Comparison of ENCODE assay signal across 10 cellular contexts in genomic region chr11:46676436-46677158, GRCh38. TPM values are rescaled to one million over a fixed set of nuclear protein-coding genes. Genes with fewer than 3 reads are reported as not detected.
DNase-seq lines count a peak whose midpoint lies in the region; ATAC-seq and TF ChIP-seq lines count a peak whose summit lies in the region.
"Had no signal": no experiment of that assay in that cellular context is flagged by ENCODE, and none has a peak within 500 bp of the region (broad histone marks: within the 10 kb centered on the region; RNA-seq: fewer than 3 reads in every experiment).

No MANE protein-coding gene starts in this region.

- H3K4me1 ChIP-seq in right cardiac atrium (ENCODE audit: control insufficient read depth, insufficient read depth, low read length) (peaks cover 17% of the 10 kb centered on the region), stomach (peaks cover 22 to 62% (median 41%) of the 10 kb centered on the region in 4 donors), colonic mucosa (peaks cover 22% of the 10 kb centered on the region)

- intact Hi-C loops in right cardiac atrium (cut with DNase I) (no loop called here), stomach (cut with DNase I; ENCODE audit: low total_unique reads) (no loop called here), colonic mucosa (cut with DNase I) (no loop called here)

- H3K9me3 ChIP-seq in right cardiac atrium (ENCODE audit: control insufficient read depth, low read length) (no peaks in the 10 kb centered on the region), stomach (no peaks in the 10 kb centered on the region), colonic mucosa (no peaks in the 10 kb centered on the region)
- H3K9me3 ChIP-seq: A549 had no signal

- H3K27ac Mint-ChIP-seq in WTC11, result peak overlapping the region; percentile 34

- H3K27ac ChIP-seq in right cardiac atrium (ENCODE audit: low read length), result peak overlapping the region; percentile 29
- peak overlapping the region; percentile 80 to 91 (median 84) for H3K27ac ChIP-seq in stomach
- H3K27ac ChIP-seq in colonic mucosa, result no peak overlapping the region

- H3K4me3 ChIP-seq in right cardiac atrium (ENCODE audit: low read length) (no peak overlapping the region), stomach (no peak overlapping the region), colonic mucosa (no peak overlapping the region)
- H3K4me3 ChIP-seq: A549 had no signal

- H3K9ac ChIP-seq in colonic mucosa (ENCODE audit: low read depth in 2 of 2, low read length in 2 of 2), result no peak overlapping the region

- no peaks in the 10 kb centered on the region for H3K9me3 Mint-ChIP-seq in WTC11

- no peak for TF ChIP-seq CTCF in WTC11 (IDR thresholded peaks at IDR 0.05)
- no peak for TF ChIP-seq CTCF in stomach (IDR thresholded peaks at IDR 0.05)
- TF ChIP-seq CTCF in colonic mucosa (IDR thresholded peaks at IDR 0.05), result no peak

- H3K27me3 Mint-ChIP-seq in WTC11 (ENCODE audit: low read depth), result no peaks in the 10 kb centered on the region

- H3K27me3 ChIP-seq in right cardiac atrium (ENCODE audit: control insufficient read depth, insufficient read depth) (no peaks in the 10 kb centered on the region), stomach (no peaks in the 10 kb centered on the region), colonic mucosa (no peaks in the 10 kb centered on the region)

- CTCF ChIA-PET in WTC11 (lab: Charles Lee), result no interaction called here

- TF ChIP-seq EP300 in stomach (IDR thresholded peaks at IDR 0.05), result no peak

- H3K36me3 ChIP-seq in stomach (peaks cover 58 to 81% (median 79%) of the 10 kb centered on the region in 4 donors), colonic mucosa (peaks cover 22% of the 10 kb centered on the region)

- H3K4me3 Mint-ChIP-seq in WTC11, result no peak overlapping the region

- peak; percentile 14 for DNase-seq in NCI-H82 (lab: John Stamatoyannopoulos, UW)
- DNase-seq in NCI-H82 treated with DMSO at 0.1 percent for 48 hours (lab: John Stamatoyannopoulos, UW; ENCODE audit: unreplicated experiment), result no peak
- DNase-seq in WTC11 (ENCODE audit: low spot score), result no peak
- peak in 2 of 3 donors; percentile 72 to 73 for DNase-seq in right cardiac atrium
- no peak for DNase-seq in stomach
- no peak for DNase-seq in epidermal melanocyte (ENCODE audit: insufficient read length, low spot score)
- DNase-seq in NCI-H510A treated with DMSO at 0.1 percent for 48 hours (lab: John Stamatoyannopoulos, UW), result no peak
- no peak for DNase-seq in colonic mucosa

- H3K4me1 Mint-ChIP-seq in WTC11, result peaks cover 28% of the 10 kb centered on the region

- ATAC-seq in WTC11, result no peak
- no peak for ATAC-seq in right cardiac atrium
- ATAC-seq: A549, esophagus mucosa had no signal

- H3K36me3 Mint-ChIP-seq in WTC11, result peaks cover 20% of the 10 kb centered on the region

- 64% methylated on average over 15 of the region's 15 CpGs for WGBS in right cardiac atrium
- WGBS in stomach, 5 donors, result 75 to 83% (median 79%) methylated on average over 15 of the region's 15 CpGs

- POLR2A ChIA-PET in WTC11 (lab: Charles Lee), result no interaction called here

- no peak for TF ChIP-seq POLR2A in stomach (IDR thresholded peaks at IDR 0.05)

TF ChIP-seq in WTC11, 78 proteins besides CTCF, POLR2A, EP300 and RAD21:
- TF ChIP-seq JAZF1 (CRISPR knock-in tag; IDR thresholded peaks at IDR 0.05) (no peak), ZBTB43 (CRISPR knock-in tag; IDR thresholded peaks at IDR 0.05) (no peak), KAT7 (CRISPR knock-in tag; IDR thresholded peaks at IDR 0.05; ENCODE audit: borderline replicate concordance) (no peak), SMAD4 (CRISPR knock-in tag; IDR thresholded peaks at IDR 0.05) (no peak), MYBL2 (CRISPR knock-in tag; IDR thresholded peaks at IDR 0.05) (no peak), NR1H2 (CRISPR knock-in tag; IDR thresholded peaks at IDR 0.05) (no peak), ATF1 (CRISPR knock-in tag; IDR thresholded peaks at IDR 0.05) (no peak)

RNA-seq across cellular contexts. Expression of gene ARHGAP1, which starts 23.8 kb away (rescaled TPM):
- total RNA-seq in WTC11 (2021) (45.1 to 53.0 TPM (median 45.9 TPM) in 3 replicates), right cardiac atrium (100 to 1,000 TPM; 101 to 112 (median 106) TPM), stomach (10 to 100 TPM; 21.1 to 82.9 (median 35.6) TPM), colonic mucosa (10 to 100 TPM; 68.3 to 81.7 TPM)
- polyA plus RNA-seq in right cardiac atrium (53.4 TPM), stomach (10 to 100 TPM; 21.2 to 29.3 (median 28.0) TPM)

RNA-seq across cellular contexts. Expression of gene ZNF408, which starts 24.2 kb away (rescaled TPM):
- 13.3 to 16.0 TPM (median 15.2 TPM) in 3 replicates for total RNA-seq in WTC11 (2021)
- total RNA-seq in right cardiac atrium, result 1 to 10 TPM; 5.8 to 8.8 (median 7.5) TPM
- 5.9 TPM for polyA plus RNA-seq in right cardiac atrium
- total RNA-seq in stomach, result 10 to 100 TPM in 2 of 5 donors, 1 to 10 TPM in 3; 5.5 to 14.6 (median 6.5) TPM
- polyA plus RNA-seq in stomach, result 1 to 10 TPM; 7.2 to 8.6 (median 7.6) TPM
- 10 to 100 TPM; 11.7 to 15.5 TPM for total RNA-seq in colonic mucosa

RNA-seq across cellular contexts. Expression of gene F2, which starts 42.4 kb away (rescaled TPM):
- total RNA-seq in WTC11 (2021) (0.50 to 0.82 TPM (median 0.73 TPM) in 3 replicates), right cardiac atrium (under 1 TPM in 1 of 4 donors, not detected in 3; 0.19 TPM), stomach (under 1 TPM in 1 of 5 donors, not detected in 4; 0.92 TPM), colonic mucosa (1 to 10 TPM in 1 of 2 donors, not detected in 1; 1.2 TPM)
- polyA plus RNA-seq in right cardiac atrium (not detected), stomach (under 1 TPM in 2 of 3 donors, not detected in 1; 0.19 to 0.33 TPM)
- total RNA-seq: esophagus mucosa had no signal

RNA-seq across cellular contexts. Expression of gene ATG13, which starts 59.2 kb away (rescaled TPM):
- total RNA-seq in WTC11 (2021) (73.4 to 85.4 TPM (median 81.7 TPM) in 3 replicates), right cardiac atrium (10 to 100 TPM; 48.5 to 66.2 (median 59.1) TPM), stomach (100 to 1,000 TPM; 103 to 286 (median 115) TPM), colonic mucosa (10 to 100 TPM; 58.3 to 61.3 TPM)
- polyA plus RNA-seq in right cardiac atrium (38.0 TPM), stomach (10 to 100 TPM; 17.3 to 44.5 (median 42.5) TPM)

RNA-seq across cellular contexts. Expression of gene HARBI1, which starts 59.6 kb away (rescaled TPM):
- total RNA-seq in WTC11 (2021) (4.4 to 5.6 TPM (median 5.2 TPM) in 3 replicates), right cardiac atrium (1 to 10 TPM; 3.1 to 4.1 (median 3.7) TPM), stomach (1 to 10 TPM in 2 of 5 donors, not detected in 3; 1.0 to 3.7 TPM), colonic mucosa (1 to 10 TPM; 4.5 to 5.0 TPM)
- polyA plus RNA-seq in right cardiac atrium (2.7 TPM), stomach (1 to 10 TPM; 1.3 to 4.0 (median 2.3) TPM)

Comparison
In these comparisons a context has a peak if more than half of its experiments do, and no peak if none do; other contexts are left out.
1. DNase-seq: peak in NCI-H82 (single experiment) and right cardiac atrium (2 of 3); none in NCI-H82 treated with DMSO at 0.1 percent for 48 hours (single experiment), WTC11 (single experiment), stomach (single experiment), epidermal melanocyte (single experiment), NCI-H510A treated with DMSO at 0.1 percent for 48 hours (single experiment) and colonic mucosa (single experiment).